ENCODE assay signal across 31 cellular contexts in genomic region chr6:2147737-2148448, GRCh38.
DNase-seq lines count a peak whose midpoint lies in the region; ATAC-seq and TF ChIP-seq lines count a peak whose summit lies in the region.
"Had no signal": no experiment of that assay in that cellular context is flagged by ENCODE, and none has a peak within 500 bp of the region (broad histone marks: within the 10 kb centered on the region; RNA-seq: fewer than 3 reads in every experiment).

No MANE protein-coding gene starts in this region.

- peak overlapping the region in 2 of 3 experiments; percentile 21 to 25 for H3K27ac Mint-ChIP-seq in nephron
- H3K27ac Mint-ChIP-seq: activated CD8-positive, alpha-beta T cell treated with anti-CD3 and anti-CD28 coated beads, Interleukin-2, amount 10 ng/mL, durations not matched to agents 7 days and 5 days; activated naive CD4-positive, alpha-beta T cell treated with anti-CD3 and anti-CD28 coated beads, Interleukin-2, amount 50 U/mL, for 24 hours; activated T-helper 17 cell treated with anti-CD3 and anti-CD28 coated beads, Interleukin-2, amount 50 U/mL, for 72 hours; CD4-positive, alpha-beta memory T cell; stimulated activated memory B cell treated with anti-CD40 and anti-IgM and Interleukin-4, amounts not matched to agents 10 μg/mL and 1 μg/mL and 100 μg/mL, for 72 hours; T-helper 17 cell; type B pancreatic cell had no signal

- peaks cover 10% of the 10 kb centered on the region for H3K4me1 Mint-ChIP-seq in nephron
- H3K4me1 Mint-ChIP-seq: activated T-helper 17 cell treated with anti-CD3 and anti-CD28 coated beads, Interleukin-2, amount 50 U/mL, for 72 hours; stimulated activated memory B cell treated with anti-CD40 and anti-IgM and Interleukin-4, amounts not matched to agents 10 μg/mL and 1 μg/mL and 100 μg/mL, for 72 hours had no signal

- no peak overlapping the region for H3K4me3 Mint-ChIP-seq in nephron
- H3K4me3 Mint-ChIP-seq: activated CD8-positive, alpha-beta T cell treated with anti-CD3 and anti-CD28 coated beads, Interleukin-2, amount 10 ng/mL, durations not matched to agents 7 days and 5 days; activated naive CD4-positive, alpha-beta T cell treated with anti-CD3 and anti-CD28 coated beads, Interleukin-2, amount 50 U/mL, for 24 hours; activated T-helper 17 cell treated with anti-CD3 and anti-CD28 coated beads, Interleukin-2, amount 50 U/mL, for 72 hours; CD4-positive, alpha-beta memory T cell; stimulated activated memory B cell treated with anti-CD40 and anti-IgM and Interleukin-4, amounts not matched to agents 10 μg/mL and 1 μg/mL and 100 μg/mL, for 72 hours; T-helper 17 cell; type B pancreatic cell had no signal

- H3K9me2 ChIP-seq in GM23248 (ENCODE audit: insufficient read depth), result no peaks in the 10 kb centered on the region

- no peak for ATAC-seq in GM21737 (IDR thresholded peaks at IDR 0.05; ENCODE audit: unreplicated experiment)
- ATAC-seq: activated CD8-positive, alpha-beta T cell treated with anti-CD3 and anti-CD28 coated beads, Interleukin-2, amount 10 ng/mL, durations not matched to agents 7 days and 5 days; activated T-helper 17 cell treated with anti-CD3 and anti-CD28 coated beads, Interleukin-2, amount 50 U/mL, for 72 hours; gastrocnemius medialis; GM12878; stimulated activated memory B cell treated with anti-CD40 and anti-IgM and Interleukin-4, amounts not matched to agents 10 μg/mL and 1 μg/mL and 100 μg/mL, for 72 hours; T-helper 17 cell had no signal

- TF ChIP-seq CTCF in cardiac fibroblast (IDR thresholded peaks at IDR 0.05; ENCODE audit: low read depth, low read length) (no peak), nephron (IDR thresholded peaks at IDR 0.05; ENCODE audit: unreplicated experiment in 3 of 3) (no peak), RWPE1 (conservative IDR thresholded peaks at IDR 0.05; ENCODE audit: low read depth) (no peak)

- POLR2A ChIA-PET in RWPE1 (lab: Yijun Ruan, JAX; ENCODE audit: low non-redundant PET), result no interaction called here

- H3K4me2 ChIP-seq in GM23248 (ENCODE audit: unreplicated experiment), result peak overlapping the region; percentile 71

- CTCF ChIA-PET in RWPE1 (lab: Yijun Ruan, JAX), result no interaction called here

- no peaks in the 10 kb centered on the region for H3K9me3 Mint-ChIP-seq in nephron
- H3K9me3 Mint-ChIP-seq: activated naive CD4-positive, alpha-beta T cell treated with anti-CD3 and anti-CD28 coated beads, Interleukin-2, amount 50 U/mL, for 24 hours; stimulated activated memory B cell treated with anti-CD40 and anti-IgM and Interleukin-4, amounts not matched to agents 10 μg/mL and 1 μg/mL and 100 μg/mL, for 72 hours; type B pancreatic cell had no signal

- H3F3A ChIP-seq in GM23248 (ENCODE audit: insufficient read depth), result peaks cover 19% of the 10 kb centered on the region

- H3K27ac ChIP-seq in GM23248 (peak overlapping the region; percentile 19; the same call in 1 of the 2 replicates), RWPE1 (no peak overlapping the region)
- H3K27ac ChIP-seq: breast epithelium, colonic mucosa, gastrocnemius medialis, neutrophil, skin epidermis had no signal

- no peaks in the 10 kb centered on the region for H3K27me3 ChIP-seq in GM23248 (replicated peaks; ENCODE audit: insufficient read depth)
- H3K27me3 ChIP-seq: breast epithelium, colonic mucosa, gastrocnemius medialis, MG63, neutrophil had no signal

- H3K4me3 ChIP-seq in GM23248 (peak overlapping the region; percentile 47), cardiac fibroblast (replicated peaks in 1 of 2; ENCODE audit: low read depth in 2 of 2, low read length in 2 of 2) (no peak overlapping the region)
- H3K4me3 ChIP-seq: breast epithelium, colonic mucosa, gastrocnemius medialis, GM12878, MG63, skin epidermis had no signal

- H3K36me3 ChIP-seq in GM23248 (ENCODE audit: low read depth), result no peaks in the 10 kb centered on the region
- H3K36me3 ChIP-seq: breast epithelium, colonic mucosa, gastrocnemius medialis, MG63, neutrophil had no signal

- no peaks in the 10 kb centered on the region for H4K20me1 ChIP-seq in GM23248 (ENCODE audit: insufficient read depth)

- DNase-seq in GM23248 (peak; percentile 47), cardiac fibroblast (ENCODE audit: low read depth in 2 of 2) (peak; percentile 47 to 67), RWPE1 (ENCODE audit: low spot score) (no peak), SHP77 (lab: John Stamatoyannopoulos, UW) (no peak), AG08396 (ENCODE audit: low spot score) (no peak)
- DNase-seq: activated CD4-positive, alpha-beta T cell treated with anti-CD3 and anti-CD28 coated beads for 1 hour; activated CD8-positive, alpha-beta T cell treated with anti-CD3 and anti-CD28 coated beads, Interleukin-2, amount 10 ng/mL, durations not matched to agents 7 days and 5 days; AML-193; amygdala; CD4-positive, alpha-beta memory T cell; colonic mucosa; effector memory CD4-positive, alpha-beta T cell; gastrocnemius medialis; H7; KBM-7; MG63; NCI-H1417; NCI-H2029 treated with DMSO at 0.1 percent for 48 hours; NCI-H524 treated with DMSO at 0.1 percent for 48 hours; Right ventricle myocardium superior; T-helper 17 cell had no signal

- no peaks in the 10 kb centered on the region for H3K36me3 Mint-ChIP-seq in nephron (ENCODE audit: low read depth)
- H3K36me3 Mint-ChIP-seq: type B pancreatic cell had no signal

- no peaks in the 10 kb centered on the region for H3K9me3 ChIP-seq in GM23248 (ENCODE audit: low read depth)
- H3K9me3 ChIP-seq: breast epithelium, colonic mucosa, gastrocnemius medialis, MG63, neutrophil had no signal

- 32 to 38% methylated on average over 6 of the region's 6 CpGs for WGBS in GM23248 (ENCODE audit: low coverage in 1 of 2, low lambda C conversion rate in 2 of 2, missing lambda C conversion rate in 2 of 2), 2 experiments

- in situ Hi-C loops in GM23248 (cut with MboI), result no loop called here

- no peaks in the 10 kb centered on the region for H3K79me2 ChIP-seq in GM23248 (ENCODE audit: insufficient read depth)

- 0 out of 2 replicates have a peak overlapping the region, but pooled peaks have one; percentile 16 for H3K9ac ChIP-seq in GM23248

- H3K27me3 Mint-ChIP-seq in nephron (ENCODE audit: low read depth), result no peaks in the 10 kb centered on the region
- H3K27me3 Mint-ChIP-seq: activated naive CD4-positive, alpha-beta T cell treated with anti-CD3 and anti-CD28 coated beads, Interleukin-2, amount 50 U/mL, for 24 hours; activated T-helper 17 cell treated with anti-CD3 and anti-CD28 coated beads, Interleukin-2, amount 50 U/mL, for 72 hours; CD4-positive, alpha-beta memory T cell; stimulated activated memory B cell treated with anti-CD40 and anti-IgM and Interleukin-4, amounts not matched to agents 10 μg/mL and 1 μg/mL and 100 μg/mL, for 72 hours; T-helper 17 cell; type B pancreatic cell had no signal

- peaks cover 13% of the 10 kb centered on the region for H3K4me1 ChIP-seq in GM23248 (ENCODE audit: insufficient read depth)
- H3K4me1 ChIP-seq: breast epithelium, colonic mucosa, gastrocnemius medialis had no signal

- 0 out of 2 replicates have a peak overlapping the region, but pooled peaks have one; percentile 5 for H2AFZ ChIP-seq in GM23248

Comparison
In these comparisons a context has a peak if more than half of its experiments do, and no peak if none do; other contexts are left out.
1. DNase-seq: peak in GM23248 (single experiment) and cardiac fibroblast (2 of 2); none in RWPE1 (single experiment), SHP77 (0 of 2) and AG08396 (single experiment).